30 cellular contexts compared by ENCODE assay signal in genomic region chr2:80469428-80469827, GRCh38.
"Had no signal": no experiment of that assay in that cellular context is flagged by ENCODE, and none has a peak within 500 bp of the region (broad histone marks: within the 10 kb centered on the region; RNA-seq: fewer than 3 reads in every experiment).

No MANE protein-coding gene starts in this region.

- H3K36me3 ChIP-seq: ascending aorta, breast epithelium, cardiac muscle cell, colonic mucosa, heart left ventricle had no signal

- ATAC-seq: activated CD4-positive, alpha-beta T cell treated with anti-CD3 and anti-CD28 coated beads for 36 hours; activated CD8-positive, alpha-beta T cell treated with anti-CD3 and anti-CD28 coated beads, Interleukin-2, amount 10 ng/mL, durations not matched to agents 7 days and 5 days; activated naive CD4-positive, alpha-beta T cell treated with anti-CD3 and anti-CD28 coated beads, Interleukin-2, amount 50 U/mL, for 72 hours; activated T-cell treated with anti-CD3 and anti-CD28 coated beads, Interleukin-2, amount 50 U/mL, for 72 hours; heart left ventricle had no signal

- FAIRE-seq: endometrium, endothelial cell of umbilical vein, frontal cortex had no signal

- DNase-seq: activated CD4-positive, alpha-beta memory T cell treated with anti-CD3 and anti-CD28 coated beads for 36 hours; activated CD4-positive, alpha-beta T cell treated with anti-CD3 and anti-CD28 coated beads for 36 hours; activated CD4-positive, alpha-beta T cell treated with anti-CD3 and anti-CD28 coated beads, Interleukin-2, amount 10 ng/mL, durations not matched to agents 24 days and 14 days; activated CD4-positive, CD25-positive, alpha-beta regulatory T cell; activated CD4-positive, CD25-positive, alpha-beta regulatory T cell treated with anti-CD3 and anti-CD28 coated beads, Interleukin-2, amount 50 U/mL, for 72 hours; activated CD8-positive, alpha-beta memory T cell treated with anti-CD3 and anti-CD28 coated beads, Interleukin-2, amount 50 U/mL, for 48 hours; activated CD8-positive, alpha-beta T cell treated with anti-CD3 and anti-CD28 coated beads, Interleukin-2, amount 10 ng/mL, durations not matched to agents 7 days and 5 days; activated gamma-delta T cell; activated naive CD4-positive, alpha-beta T cell; activated naive CD4-positive, alpha-beta T cell treated with anti-CD3 and anti-CD28 coated beads, Interleukin-2, amount 10 ng/mL, durations not matched to agents 7 days and 5 days; activated naive CD8-positive, alpha-beta T cell treated with anti-CD3 and anti-CD28 coated beads, Interleukin-2, amount 10 ng/mL, durations not matched to agents 7 days and 5 days; activated T-cell treated with anti-CD3 and anti-CD28 coated beads for 4 hours; activated T-cell treated with anti-CD3 and anti-CD28 coated beads, Interleukin-2, amount 50 U/mL, for 24 hours; activated T-cell treated with anti-CD3 and anti-CD28 coated beads, Interleukin-2, amount 50 U/mL, for 72 hours; central memory CD4-positive, alpha-beta T cell; cerebellar nuclear complex; colonic mucosa; effector CD8-positive, alpha-beta T cell; foreskin fibroblast; heart left ventricle; hypothalamus; T1000 had no signal

- H3K4me3 ChIP-seq: ascending aorta, breast epithelium, cardiac muscle cell, colonic mucosa, heart left ventricle had no signal

- H3K27me3 ChIP-seq: ascending aorta, breast epithelium, cardiac muscle cell, colonic mucosa, heart left ventricle had no signal

- H3K4me1 ChIP-seq: ascending aorta, breast epithelium, colonic mucosa, heart left ventricle had no signal

- H3K27ac ChIP-seq: ascending aorta, breast epithelium, cardiac muscle cell, colonic mucosa, epithelial cell of prostate, heart left ventricle had no signal

- H3K9me3 ChIP-seq: ascending aorta, breast epithelium, colonic mucosa, heart left ventricle had no signal
